Comparison of ENCODE assay signal across 32 cellular contexts in the genomic region with DNA sequence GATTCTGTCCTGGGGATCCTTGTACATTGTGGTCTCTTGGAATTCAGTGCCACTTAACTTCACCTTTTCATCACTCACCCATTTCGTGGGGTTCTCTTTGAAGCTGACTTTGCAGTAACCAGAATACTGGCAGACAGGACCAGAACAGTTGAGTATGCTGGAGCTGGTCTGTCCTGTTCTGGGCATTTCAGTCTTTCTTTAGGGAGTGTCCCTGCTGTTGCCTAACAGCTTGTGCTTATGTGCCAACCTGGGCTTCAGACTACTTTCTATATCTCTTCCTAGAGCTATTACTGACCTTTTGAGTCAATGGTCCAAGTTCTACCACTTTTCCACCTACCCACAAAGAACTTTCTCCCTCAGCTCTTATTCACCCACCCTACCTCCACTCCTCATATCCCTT. TPM values are rescaled to one million over a fixed set of nuclear protein-coding genes. Genes with fewer than 3 reads are reported as not detected.
"Had no signal": no experiment of that assay in that cellular context is flagged by ENCODE, and none has a peak within 500 bp of the region (broad histone marks: within the 10 kb centered on the region; RNA-seq: fewer than 3 reads in every experiment).

No MANE protein-coding gene starts in this region.

- H3K27me3 ChIP-seq: gastroesophageal sphincter, spleen, tibial nerve had no signal

- H3K4me1 ChIP-seq: gastroesophageal sphincter, left ventricle myocardium inferior, spleen, tibial nerve had no signal

- H3K9me3 ChIP-seq: gastroesophageal sphincter, mucosa of descending colon had no signal

- ATAC-seq: activated naive CD4-positive, alpha-beta T cell treated with anti-CD3 and anti-CD28 coated beads, Interleukin-2, amount 50 U/mL, for 72 hours; activated T-cell treated with anti-CD3 and anti-CD28 coated beads, Interleukin-2, amount 50 U/mL, for 72 hours; gastroesophageal sphincter; mucosa of descending colon; right cardiac atrium had no signal

- H3K36me3 ChIP-seq: gastroesophageal sphincter, left ventricle myocardium inferior, spleen, tibial nerve had no signal

- H3K4me3 ChIP-seq: coronary artery, dorsolateral prefrontal cortex, gastroesophageal sphincter, left ventricle myocardium inferior, lung, mucosa of descending colon, spleen, tibial nerve had no signal

- H3K27ac ChIP-seq: coronary artery, dorsolateral prefrontal cortex, gastroesophageal sphincter, left ventricle myocardium inferior, spleen, tibial nerve had no signal

- DNase-seq: activated CD4-positive, alpha-beta T cell treated with anti-CD3 and anti-CD28 coated beads for 4 hours; activated CD4-positive, alpha-beta T cell treated with anti-CD3 and anti-CD28 coated beads, Interleukin-2, amount 50 U/mL, for 4 hours; activated CD4-positive, CD25-positive, alpha-beta regulatory T cell; activated naive CD4-positive, alpha-beta T cell; activated T-cell treated with anti-CD3 and anti-CD28 coated beads for 4 hours; activated T-cell treated with anti-CD3 and anti-CD28 coated beads, Interleukin-2, amount 50 U/mL, for 72 hours; anterior cingulate cortex; dorsolateral prefrontal cortex; effector memory CD4-positive, alpha-beta T cell; erythroblast; head of caudate nucleus; kidney glomerular epithelial cell; left ventricle myocardium inferior; mucosa of descending colon; posterior cingulate gyrus; right cardiac atrium; spleen; stimulated activated naive CD4-positive, alpha-beta T cell treated with Interleukin-2 at 50 U/mL for 16 hours had no signal

RNA-seq across cellular contexts. Expression of a gene that starts 10.0 kb away (rescaled TPM):
- total RNA-seq: activated naive CD4-positive, alpha-beta T cell treated with anti-CD3 and anti-CD28 coated beads, Interleukin-2, amount 50 U/mL, for 72 hours; activated T-cell treated with anti-CD3 and anti-CD28 coated beads, Interleukin-2, amount 50 U/mL, for 72 hours; cardiac septum; cerebellum; dorsolateral prefrontal cortex; fibroblast of lung; gastroesophageal sphincter; left ventricle myocardium inferior; lung; mesenteric fat pad; mucosa of descending colon; myocyte; osteoblast; right cardiac atrium; spleen; temporal lobe; tibial nerve; urinary bladder had no signal

RNA-seq across cellular contexts. Expression of a gene that starts 35.8 kb away (rescaled TPM):
- total RNA-seq: activated naive CD4-positive, alpha-beta T cell treated with anti-CD3 and anti-CD28 coated beads, Interleukin-2, amount 50 U/mL, for 72 hours; activated T-cell treated with anti-CD3 and anti-CD28 coated beads, Interleukin-2, amount 50 U/mL, for 72 hours; cardiac septum; cerebellum; dorsolateral prefrontal cortex; fibroblast of lung; fibroblast of villous mesenchyme; gastroesophageal sphincter; left ventricle myocardium inferior; lung; mesenteric fat pad; mucosa of descending colon; myocyte; osteoblast; right cardiac atrium; spleen; temporal lobe; tibial nerve; urinary bladder had no signal
